In genomic region chr19:14556662-14557188, GRCh38 we compare ENCODE assay signal across 1 cellular context.
TF ChIP-seq lines count a peak whose summit lies in the region.

No MANE protein-coding gene starts in this region.

TF ChIP-seq in HepG2, 621 proteins besides CTCF, POLR2A, EP300 and RAD21 (continued from another document and continues in another):
- 0 out of 2 replicates have a peak, but pooled peaks have one; percentile 31 for TF ChIP-seq HDAC1 (CRISPR knock-in tag; IDR thresholded peaks at IDR 0.05)
- TF ChIP-seq ZBTB43 (CRISPR knock-in tag; conservative IDR thresholded peaks at IDR 0.05) = no peak
- TF ChIP-seq IRX3 (CRISPR knock-in tag; IDR thresholded peaks at IDR 0.05; ENCODE audit: borderline replicate concordance, low read depth) = no peak
- TF ChIP-seq ZNF280B (CRISPR knock-in tag; IDR thresholded peaks at IDR 0.05; ENCODE audit: borderline replicate concordance) = 0 out of 2 replicates have a peak, but pooled peaks have one; percentile 31
- no peak for TF ChIP-seq ZNF883 (CRISPR knock-in tag; IDR thresholded peaks at IDR 0.05; ENCODE audit: not compliant biosample characterization)
- no peak for TF ChIP-seq DMAP1 (CRISPR knock-in tag; IDR thresholded peaks at IDR 0.05)
- TF ChIP-seq ZNF510 (CRISPR knock-in tag; IDR thresholded peaks at IDR 0.05; ENCODE audit: low read depth) = no peak
- TF ChIP-seq SALL1 (CRISPR knock-in tag; IDR thresholded peaks at IDR 0.05) = peak; percentile 33; the same call in 1 of the 2 replicates
- TF ChIP-seq ZNF576 (CRISPR knock-in tag; IDR thresholded peaks at IDR 0.05) = no peak
- no peak for TF ChIP-seq CHD2 (IDR thresholded peaks at IDR 0.05; ENCODE audit: low read depth, low read length)
- 0 out of 2 replicates have a peak, but pooled peaks have one; percentile 11 for TF ChIP-seq BCL6 (CRISPR knock-in tag; IDR thresholded peaks at IDR 0.05)
- no peak for TF ChIP-seq YEATS4 (CRISPR knock-in tag; IDR thresholded peaks at IDR 0.05; ENCODE audit: borderline replicate concordance)
- no peak for TF ChIP-seq ZNF777 (CRISPR knock-in tag; IDR thresholded peaks at IDR 0.05)
- TF ChIP-seq SNAPC5 (CRISPR knock-in tag; IDR thresholded peaks at IDR 0.05; ENCODE audit: borderline replicate concordance) = no peak
- TF ChIP-seq ZGPAT (CRISPR knock-in tag; IDR thresholded peaks at IDR 0.05) = 0 out of 2 replicates have a peak, but pooled peaks have one; percentile 45
- peak; percentile 74; the same call in 1 of the 2 replicates for TF ChIP-seq ZNF362 (CRISPR knock-in tag; IDR thresholded peaks at IDR 0.05; ENCODE audit: borderline replicate concordance)
- no peak; the same call in 1 of the 2 replicates for TF ChIP-seq PHF21A (CRISPR knock-in tag; IDR thresholded peaks at IDR 0.05)
- TF ChIP-seq MTERF4 (CRISPR knock-in tag; IDR thresholded peaks at IDR 0.05) = no peak
- no peak for TF ChIP-seq ZBTB14 (CRISPR knock-in tag; IDR thresholded peaks at IDR 0.05)
- no peak for TF ChIP-seq TOE1 (CRISPR knock-in tag; IDR thresholded peaks at IDR 0.05)
- no peak for TF ChIP-seq BRD4 (CRISPR knock-in tag; IDR thresholded peaks at IDR 0.05)
- no peak for TF ChIP-seq ZNF18 (CRISPR knock-in tag; IDR thresholded peaks at IDR 0.05; ENCODE audit: insufficient replicate concordance)
- TF ChIP-seq ZNF24 (IDR thresholded peaks at IDR 0.05) = no peak
- TF ChIP-seq SNAPC4 (CRISPR knock-in tag; IDR thresholded peaks at IDR 0.05) = no peak
- no peak for TF ChIP-seq HMGA1 (CRISPR knock-in tag; conservative IDR thresholded peaks at IDR 0.05)
- no peak for TF ChIP-seq FUBP1 (CRISPR knock-in tag; IDR thresholded peaks at IDR 0.05; ENCODE audit: borderline replicate concordance)
- no peak for TF ChIP-seq ZNF468 (CRISPR knock-in tag; IDR thresholded peaks at IDR 0.05)
- no peak for TF ChIP-seq BATF2 (CRISPR knock-in tag; IDR thresholded peaks at IDR 0.05)
- TF ChIP-seq ARID2 (CRISPR knock-in tag; IDR thresholded peaks at IDR 0.05; ENCODE audit: borderline replicate concordance) = no peak
- TF ChIP-seq TARDBP (CRISPR knock-in tag; IDR thresholded peaks at IDR 0.05) = no peak
- no peak for TF ChIP-seq CHD4 (IDR thresholded peaks at IDR 0.05; ENCODE audit: borderline replicate concordance, low read length)
- TF ChIP-seq MAFK (conservative IDR thresholded peaks at IDR 0.05 in 1 of 2, IDR thresholded peaks at IDR 0.05 in 1 of 2; ENCODE audit: low read length in 2 of 2) = no peak
- TF ChIP-seq ZSCAN29 (CRISPR knock-in tag; conservative IDR thresholded peaks at IDR 0.05) = peak; percentile 54; the same call in 1 of the 2 replicates
- 0 out of 2 replicates have a peak, but pooled peaks have one; percentile 71 for TF ChIP-seq ZNF782 (CRISPR knock-in tag; IDR thresholded peaks at IDR 0.05; ENCODE audit: borderline replicate concordance)
- peak; percentile 45; the same call in 1 of the 2 replicates for TF ChIP-seq ZNF12 (CRISPR knock-in tag; IDR thresholded peaks at IDR 0.05)
- no peak for TF ChIP-seq ZBTB21 (CRISPR knock-in tag; IDR thresholded peaks at IDR 0.05)
- peak; percentile 45 for TF ChIP-seq HNRNPLL (IDR thresholded peaks at IDR 0.05; ENCODE audit: low read depth, low read length, poor library complexity, severe bottlenecking)
- no peak for TF ChIP-seq E2F5 (CRISPR knock-in tag; conservative IDR thresholded peaks at IDR 0.05)
- TF ChIP-seq ZNF556 (CRISPR knock-in tag; IDR thresholded peaks at IDR 0.05; ENCODE audit: borderline replicate concordance) = peak; percentile 79
- TF ChIP-seq GABPB1 (CRISPR knock-in tag; IDR thresholded peaks at IDR 0.05) = peak; percentile 52
- TF ChIP-seq ZNF652 (CRISPR knock-in tag; IDR thresholded peaks at IDR 0.05; ENCODE audit: borderline replicate concordance, low read depth) = no peak
- TF ChIP-seq ISL2 (CRISPR knock-in tag; IDR thresholded peaks at IDR 0.05) = no peak
- no peak for TF ChIP-seq ZNF839 (CRISPR knock-in tag; IDR thresholded peaks at IDR 0.05; ENCODE audit: borderline replicate concordance)
- TF ChIP-seq NFKBIZ (CRISPR knock-in tag; IDR thresholded peaks at IDR 0.05) = no peak
- no peak for TF ChIP-seq ZBTB20 (CRISPR knock-in tag; IDR thresholded peaks at IDR 0.05; ENCODE audit: borderline replicate concordance, low read depth)
- no peak for TF ChIP-seq NR1H2 (CRISPR knock-in tag; IDR thresholded peaks at IDR 0.05; ENCODE audit: borderline replicate concordance, low read depth)
